Comparison of ENCODE assay signal across 9 cellular contexts in genomic region chr6:168884050-168884645, GRCh38.
DNase-seq lines count a peak whose midpoint lies in the region; ATAC-seq and TF ChIP-seq lines count a peak whose summit lies in the region.
"Had no signal": no experiment of that assay in that cellular context is flagged by ENCODE, and none has a peak within 500 bp of the region (broad histone marks: within the 10 kb centered on the region; RNA-seq: fewer than 3 reads in every experiment).

No MANE protein-coding gene starts in this region.

- H2AFZ ChIP-seq in OCI-LY7 (ENCODE audit: low read length): peak overlapping the region; percentile 70; the same call in 1 of the 2 replicates

- BruUV-seq in OCI-LY7 (replicated peaks; lab: Mats Ljungman, UMichigan): no TSS peak

- H3K27me3 ChIP-seq in stomach (peaks cover 0 to 4% (median 3%) of the 10 kb centered on the region in 3 donors), body of pancreas (peaks cover 0 to 5% of the 10 kb centered on the region in 2 donors)

- CTCF ChIA-PET in OCI-LY7 (lab: Charles Lee; ENCODE audit: unreplicated experiment): no interaction called here

- H3K79me2 ChIP-seq in OCI-LY7 (ENCODE audit: insufficient read depth, low read depth, low read length): no peaks in the 10 kb centered on the region

- peak; percentile 44 to 56 for ATAC-seq in activated CD4-positive, CD25-positive, alpha-beta regulatory T cell treated with anti-CD3 and anti-CD28 coated beads, Interleukin-2, amount 50 U/mL, for 24 hours
- ATAC-seq in HG03135 (IDR thresholded peaks at IDR 0.05; ENCODE audit: unreplicated experiment) (no peak), body of pancreas (no peak)

- TF ChIP-seq POLR2A in stomach (IDR thresholded peaks at IDR 0.05): no peak
- no peak for TF ChIP-seq POLR2A in body of pancreas (IDR thresholded peaks at IDR 0.05)

- POLR2A ChIA-PET in OCI-LY7 (lab: Charles Lee): no interaction called here

- H4K20me1 ChIP-seq in OCI-LY7 (ENCODE audit: insufficient read depth, low read length): no peaks in the 10 kb centered on the region

- H3K4me3 ChIP-seq in OCI-LY7 (ENCODE audit: low read depth, low read length, poor library complexity, severe bottlenecking) (peak overlapping the region; percentile 28), stomach (peak overlapping the region; percentile 13 to 41 (median 18)), body of pancreas (no peak overlapping the region)

- TF ChIP-seq CTCF in OCI-LY7 (conservative IDR thresholded peaks at IDR 0.05; ENCODE audit: low read length) (no peak), stomach (IDR thresholded peaks at IDR 0.05) (no peak), body of pancreas (IDR thresholded peaks at IDR 0.05) (no peak)

- intact Hi-C loops in OCI-LY7 (cut with micrococcal nuclease; ENCODE audit: unreplicated experiment): loop anchor here (1.0 kb wide), 1 partner anchor 514 kb away; no protein-coding TSS in a partner anchor
- intact Hi-C loops in stomach (cut with DNase I; ENCODE audit: low total_unique reads): loop anchor here (5.0 kb wide), 1 partner anchor 512 kb away; no protein-coding TSS in a partner anchor
- intact Hi-C loops in body of pancreas (cut with DNase I): loop anchor here (2.0 kb wide), 1 partner anchor 513 kb away; no protein-coding TSS in a partner anchor

- 78 to 86% (median 81%) methylated on average over 21 of the region's 21 CpGs for WGBS in stomach, 5 donors
- WGBS in body of pancreas, 2 donors: 73 to 81% methylated on average over 20 to 21 of the region's 21 CpGs

- no peak for DNase-seq in activated CD4-positive, CD25-positive, alpha-beta regulatory T cell treated with anti-CD3 and anti-CD28 coated beads, Interleukin-2, amount 50 U/mL, for 72 hours
- DNase-seq in OCI-LY7 (ENCODE audit: low spot score): no peak
- peak; percentile 0 for DNase-seq in glomerular endothelial cell (ENCODE audit: extremely low read depth, low read depth, low spot score)
- DNase-seq in stomach: no peak
- DNase-seq in AG08396 (ENCODE audit: low spot score): no peak
- no peak for DNase-seq in body of pancreas

- peak overlapping the region; percentile 46; the same call in 1 of the 2 replicates for H3K4me2 ChIP-seq in OCI-LY7 (ENCODE audit: low read length)

- no peaks in the 10 kb centered on the region for H3K9me2 ChIP-seq in OCI-LY7 (ENCODE audit: insufficient read depth, low read length)

- H3K9me3 ChIP-seq in OCI-LY7 (ENCODE audit: low read length): no peaks in the 10 kb centered on the region
- no peaks in the 10 kb centered on the region for H3K9me3 ChIP-seq in stomach
- H3K9me3 ChIP-seq in body of pancreas: no peaks in the 10 kb centered on the region

- no peak overlapping the region for H3K27ac ChIP-seq in OCI-LY7 (ENCODE audit: low read depth, low read length, poor library complexity, severe bottlenecking)
- no peak overlapping the region for H3K27ac ChIP-seq in stomach
- H3K27ac ChIP-seq in body of pancreas: no peak overlapping the region
- H3K27ac ChIP-seq: epithelial cell of prostate had no signal

- H3K4me1 ChIP-seq in OCI-LY7 (ENCODE audit: insufficient read depth, low read length, poor library complexity, severe bottlenecking): no peaks in the 10 kb centered on the region
- peaks cover 0 to 9% (median 2%) of the 10 kb centered on the region in 4 donors for H3K4me1 ChIP-seq in stomach
- H3K4me1 ChIP-seq in body of pancreas: peaks cover 18% of the 10 kb centered on the region

- no peak for TF ChIP-seq EP300 in stomach (IDR thresholded peaks at IDR 0.05)

- H3K36me3 ChIP-seq in OCI-LY7 (ENCODE audit: insufficient read depth, low read length): no peaks in the 10 kb centered on the region
- no peaks in the 10 kb centered on the region for H3K36me3 ChIP-seq in stomach
- no peaks in the 10 kb centered on the region for H3K36me3 ChIP-seq in body of pancreas (replicated peaks in 1 of 2; ENCODE audit: insufficient read depth in 1 of 2, low read depth in 2 of 2)

Comparison
In these comparisons a context has a peak if more than half of its experiments do, and no peak if none do; other contexts are left out.
1. ATAC-seq: peak in activated CD4-positive, CD25-positive, alpha-beta regulatory T cell treated with anti-CD3 and anti-CD28 coated beads, Interleukin-2, amount 50 U/mL, for 24 hours (2 of 2); none in HG03135 (single experiment) and body of pancreas (single experiment).
2. H3K4me3 ChIP-seq: peak in OCI-LY7 (single experiment) and stomach (4 of 4); none in body of pancreas (0 of 2).